Comparison of ENCODE assay signal across 17 cellular contexts in the genomic region with DNA sequence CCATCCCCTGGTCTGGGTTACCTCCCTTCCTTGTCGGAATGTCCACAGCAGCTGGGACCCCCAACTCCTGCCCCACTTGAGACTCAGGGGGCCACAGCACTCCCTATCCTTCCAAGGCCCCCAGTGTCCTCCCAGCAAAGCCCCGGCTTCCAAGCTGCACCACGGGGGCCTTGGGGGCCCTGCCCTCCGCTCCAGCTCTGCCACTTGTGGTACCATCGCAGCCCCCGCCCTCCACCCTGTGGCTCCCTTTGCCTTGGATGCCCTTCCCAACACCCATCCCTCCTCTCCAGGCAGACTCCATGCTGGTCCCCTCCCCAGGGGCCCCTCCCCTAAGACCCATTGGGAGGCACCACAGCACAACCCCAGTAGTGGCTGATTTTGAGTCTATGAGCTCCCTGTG. TPM values are rescaled to one million over a fixed set of nuclear protein-coding genes. Genes with fewer than 3 reads are reported as not detected.
DNase-seq lines count a peak whose midpoint lies in the region; ATAC-seq and TF ChIP-seq lines count a peak whose summit lies in the region.
"Had no signal": no experiment of that assay in that cellular context is flagged by ENCODE, and none has a peak within 500 bp of the region (broad histone marks: within the 10 kb centered on the region; RNA-seq: fewer than 3 reads in every experiment).

No MANE protein-coding gene starts in this region.

- DNase-seq in activated naive CD8-positive, alpha-beta T cell treated with anti-CD3 and anti-CD28 coated beads, Interleukin-2, amount 10 ng/mL, durations not matched to agents 7 days and 5 days: no peak
- no peak for DNase-seq in activated naive CD8-positive, alpha-beta T cell treated with anti-CD3 and anti-CD28 coated beads for 36 hours
- no peak for DNase-seq in neural crest cell (ENCODE audit: low read depth, low spot score)
- no peak for DNase-seq in type B pancreatic cell (ENCODE audit: extremely low spot score, unreplicated experiment)
- no peak for DNase-seq in activated effector memory CD4-positive, alpha-beta T cell treated with Interleukin-2 at 50 U/mL for 16 hours
- no peak for DNase-seq in NK-92 (lab: John Stamatoyannopoulos, UW; ENCODE audit: unreplicated experiment)
- DNase-seq: C1 segment of cervical spinal cord, GF-D8, GOT3, HFFc6, NCI-H1436, NCI-H2029, NCI-H510A, NCI-H774 had no signal

- no peaks in the 10 kb centered on the region for H3K27me3 Mint-ChIP-seq in activated naive CD8-positive, alpha-beta T cell treated with anti-CD3 and anti-CD28 coated beads, Interleukin-2, amount 10 ng/mL, durations not matched to agents 7 days and 5 days
- H3K27me3 Mint-ChIP-seq in activated naive CD8-positive, alpha-beta T cell treated with anti-CD3 and anti-CD28 coated beads for 36 hours: peaks cover 16% of the 10 kb centered on the region
- peaks cover 36% of the 10 kb centered on the region for H3K27me3 Mint-ChIP-seq in dendritic cell treated with granulocyte-macrophage colony-stimulating factor and Interleukin-4, amounts not matched to agents 40 ng/mL and 50 ng/mL, for 4 days
- H3K27me3 Mint-ChIP-seq in neural crest cell (ENCODE audit: low read depth) (no peaks in the 10 kb centered on the region), type B pancreatic cell (no peaks in the 10 kb centered on the region)

- no peak for ATAC-seq in activated naive CD8-positive, alpha-beta T cell treated with anti-CD3 and anti-CD28 coated beads, Interleukin-2, amount 10 ng/mL, durations not matched to agents 7 days and 5 days (ENCODE audit: low read depth)
- no peak for ATAC-seq in GM18505 (IDR thresholded peaks at IDR 0.05; ENCODE audit: unreplicated experiment)
- ATAC-seq: Right ventricle myocardium inferior had no signal

- POLR2A ChIA-PET in activated naive CD8-positive, alpha-beta T cell treated with anti-CD3 and anti-CD28 coated beads, Interleukin-2, amount 10 ng/mL, durations not matched to agents 7 days and 5 days (lab: Charles Lee): no interaction called here

- intact Hi-C loops in dendritic cell treated with granulocyte-macrophage colony-stimulating factor and Interleukin-4, amounts not matched to agents 40 ng/mL and 50 ng/mL, for 4 days (cut with micrococcal nuclease): no loop called here

- peaks cover 12% of the 10 kb centered on the region for H3K4me1 Mint-ChIP-seq in activated naive CD8-positive, alpha-beta T cell treated with anti-CD3 and anti-CD28 coated beads, Interleukin-2, amount 10 ng/mL, durations not matched to agents 7 days and 5 days
- peaks cover 8% of the 10 kb centered on the region for H3K4me1 Mint-ChIP-seq in activated naive CD8-positive, alpha-beta T cell treated with anti-CD3 and anti-CD28 coated beads for 36 hours
- H3K4me1 Mint-ChIP-seq in dendritic cell treated with granulocyte-macrophage colony-stimulating factor and Interleukin-4, amounts not matched to agents 40 ng/mL and 50 ng/mL, for 4 days (ENCODE audit: low read depth): peaks cover 50% of the 10 kb centered on the region
- peaks cover 8% of the 10 kb centered on the region for H3K4me1 Mint-ChIP-seq in neural crest cell
- H3K4me1 Mint-ChIP-seq in type B pancreatic cell (ENCODE audit: unreplicated experiment): peaks cover 28% of the 10 kb centered on the region

- H3K36me3 Mint-ChIP-seq in activated naive CD8-positive, alpha-beta T cell treated with anti-CD3 and anti-CD28 coated beads, Interleukin-2, amount 10 ng/mL, durations not matched to agents 7 days and 5 days: no peaks in the 10 kb centered on the region
- no peaks in the 10 kb centered on the region for H3K36me3 Mint-ChIP-seq in activated naive CD8-positive, alpha-beta T cell treated with anti-CD3 and anti-CD28 coated beads for 36 hours
- no peaks in the 10 kb centered on the region for H3K36me3 Mint-ChIP-seq in dendritic cell treated with granulocyte-macrophage colony-stimulating factor and Interleukin-4, amounts not matched to agents 40 ng/mL and 50 ng/mL, for 4 days (ENCODE audit: low read depth)
- H3K36me3 Mint-ChIP-seq in neural crest cell (ENCODE audit: low read depth) (no peaks in the 10 kb centered on the region), type B pancreatic cell (peaks cover 6% of the 10 kb centered on the region)

- no peaks in the 10 kb centered on the region for H3K9me3 Mint-ChIP-seq in activated naive CD8-positive, alpha-beta T cell treated with anti-CD3 and anti-CD28 coated beads, Interleukin-2, amount 10 ng/mL, durations not matched to agents 7 days and 5 days
- H3K9me3 Mint-ChIP-seq in activated naive CD8-positive, alpha-beta T cell treated with anti-CD3 and anti-CD28 coated beads for 36 hours: no peaks in the 10 kb centered on the region
- H3K9me3 Mint-ChIP-seq in dendritic cell treated with granulocyte-macrophage colony-stimulating factor and Interleukin-4, amounts not matched to agents 40 ng/mL and 50 ng/mL, for 4 days: no peaks in the 10 kb centered on the region
- H3K9me3 Mint-ChIP-seq in neural crest cell: no peaks in the 10 kb centered on the region
- H3K9me3 Mint-ChIP-seq in type B pancreatic cell: no peaks in the 10 kb centered on the region
- H3K9me3 Mint-ChIP-seq: HFFc6 had no signal

- H3K27ac Mint-ChIP-seq in activated naive CD8-positive, alpha-beta T cell treated with anti-CD3 and anti-CD28 coated beads, Interleukin-2, amount 10 ng/mL, durations not matched to agents 7 days and 5 days: peak overlapping the region; percentile 71
- no peak overlapping the region for H3K27ac Mint-ChIP-seq in activated naive CD8-positive, alpha-beta T cell treated with anti-CD3 and anti-CD28 coated beads for 36 hours
- H3K27ac Mint-ChIP-seq in dendritic cell treated with granulocyte-macrophage colony-stimulating factor and Interleukin-4, amounts not matched to agents 40 ng/mL and 50 ng/mL, for 4 days: peak overlapping the region; percentile 33
- H3K27ac Mint-ChIP-seq in neural crest cell (ENCODE audit: unreplicated experiment) (peak overlapping the region; percentile 50), type B pancreatic cell (peak overlapping the region; percentile 36)
- H3K27ac Mint-ChIP-seq: HFFc6 had no signal

- no peak overlapping the region for H3K4me3 Mint-ChIP-seq in activated naive CD8-positive, alpha-beta T cell treated with anti-CD3 and anti-CD28 coated beads, Interleukin-2, amount 10 ng/mL, durations not matched to agents 7 days and 5 days
- H3K4me3 Mint-ChIP-seq in activated naive CD8-positive, alpha-beta T cell treated with anti-CD3 and anti-CD28 coated beads for 36 hours: no peak overlapping the region
- no peak overlapping the region for H3K4me3 Mint-ChIP-seq in dendritic cell treated with granulocyte-macrophage colony-stimulating factor and Interleukin-4, amounts not matched to agents 40 ng/mL and 50 ng/mL, for 4 days
- H3K4me3 Mint-ChIP-seq in neural crest cell: no peak overlapping the region
- H3K4me3 Mint-ChIP-seq in type B pancreatic cell: no peak overlapping the region
- H3K4me3 Mint-ChIP-seq: HFFc6 had no signal

- TF ChIP-seq CTCF in neural crest cell (conservative IDR thresholded peaks at IDR 0.05) (no peak), type B pancreatic cell (conservative IDR thresholded peaks at IDR 0.05) (no peak)

- TF ChIP-seq POLR2A in GM18505 (IDR thresholded peaks at IDR 0.05; ENCODE audit: borderline replicate concordance, extremely low read depth, insufficient read depth, insufficient read length): no peak

RNA-seq across cellular contexts. Expression of gene TMEM258, which starts 17.3 kb away (rescaled TPM):
- total RNA-seq in activated naive CD8-positive, alpha-beta T cell treated with anti-CD3 and anti-CD28 coated beads, Interleukin-2, amount 10 ng/mL, durations not matched to agents 7 days and 5 days: 100 to 1,000 TPM; 127 to 140 TPM
- total RNA-seq in activated naive CD8-positive, alpha-beta T cell treated with anti-CD3 and anti-CD28 coated beads for 36 hours: 100 to 1,000 TPM; 143 TPM
- total RNA-seq in neural crest cell (162 and 174 TPM in 2 replicates), type B pancreatic cell (ENCODE audit: low replicate concordance) (158 and 162 TPM in 2 replicates)

RNA-seq across cellular contexts. Expression of gene FEN1, which starts 17.6 kb away (rescaled TPM):
- 10 to 100 TPM; 87.1 to 88.7 TPM for total RNA-seq in activated naive CD8-positive, alpha-beta T cell treated with anti-CD3 and anti-CD28 coated beads, Interleukin-2, amount 10 ng/mL, durations not matched to agents 7 days and 5 days
- total RNA-seq in activated naive CD8-positive, alpha-beta T cell treated with anti-CD3 and anti-CD28 coated beads for 36 hours: 100 to 1,000 TPM; 135 to 140 TPM
- 99.6 TPM in 2 replicates for total RNA-seq in neural crest cell
- 27.7 and 44.6 TPM in 2 replicates for total RNA-seq in type B pancreatic cell (ENCODE audit: low replicate concordance)

RNA-seq across cellular contexts. Expression of gene MYRF, which starts 22.7 kb away (rescaled TPM):
- total RNA-seq in activated naive CD8-positive, alpha-beta T cell treated with anti-CD3 and anti-CD28 coated beads, Interleukin-2, amount 10 ng/mL, durations not matched to agents 7 days and 5 days: 1 to 10 TPM; 3.4 TPM
- total RNA-seq in activated naive CD8-positive, alpha-beta T cell treated with anti-CD3 and anti-CD28 coated beads for 36 hours: under 1 TPM; 0.68 to 0.70 TPM
- total RNA-seq in neural crest cell (3.5 and 3.9 TPM in 2 replicates), type B pancreatic cell (ENCODE audit: low replicate concordance) (29.6 and 62.1 TPM in 2 replicates)

RNA-seq across cellular contexts. Expression of gene FADS1, which starts 41.7 kb away (rescaled TPM):
- total RNA-seq in activated naive CD8-positive, alpha-beta T cell treated with anti-CD3 and anti-CD28 coated beads, Interleukin-2, amount 10 ng/mL, durations not matched to agents 7 days and 5 days: 10 to 100 TPM; 53.2 to 54.7 TPM
- total RNA-seq in activated naive CD8-positive, alpha-beta T cell treated with anti-CD3 and anti-CD28 coated beads for 36 hours: 10 to 100 TPM; 18.1 to 18.2 TPM
- total RNA-seq in neural crest cell (245 and 248 TPM in 2 replicates), type B pancreatic cell (ENCODE audit: low replicate concordance) (34.2 and 90.0 TPM in 2 replicates)

RNA-seq across cellular contexts. Expression of gene FADS2, which starts 53.0 kb away (rescaled TPM):
- total RNA-seq in activated naive CD8-positive, alpha-beta T cell treated with anti-CD3 and anti-CD28 coated beads, Interleukin-2, amount 10 ng/mL, durations not matched to agents 7 days and 5 days: 100 to 1,000 TPM; 245 to 280 TPM
- 10 to 100 TPM; 65.4 to 65.6 TPM for total RNA-seq in activated naive CD8-positive, alpha-beta T cell treated with anti-CD3 and anti-CD28 coated beads for 36 hours
- total RNA-seq in neural crest cell (939 and 976 TPM in 2 replicates), type B pancreatic cell (ENCODE audit: low replicate concordance) (127 and 205 TPM in 2 replicates)
